In the genomic region with DNA sequence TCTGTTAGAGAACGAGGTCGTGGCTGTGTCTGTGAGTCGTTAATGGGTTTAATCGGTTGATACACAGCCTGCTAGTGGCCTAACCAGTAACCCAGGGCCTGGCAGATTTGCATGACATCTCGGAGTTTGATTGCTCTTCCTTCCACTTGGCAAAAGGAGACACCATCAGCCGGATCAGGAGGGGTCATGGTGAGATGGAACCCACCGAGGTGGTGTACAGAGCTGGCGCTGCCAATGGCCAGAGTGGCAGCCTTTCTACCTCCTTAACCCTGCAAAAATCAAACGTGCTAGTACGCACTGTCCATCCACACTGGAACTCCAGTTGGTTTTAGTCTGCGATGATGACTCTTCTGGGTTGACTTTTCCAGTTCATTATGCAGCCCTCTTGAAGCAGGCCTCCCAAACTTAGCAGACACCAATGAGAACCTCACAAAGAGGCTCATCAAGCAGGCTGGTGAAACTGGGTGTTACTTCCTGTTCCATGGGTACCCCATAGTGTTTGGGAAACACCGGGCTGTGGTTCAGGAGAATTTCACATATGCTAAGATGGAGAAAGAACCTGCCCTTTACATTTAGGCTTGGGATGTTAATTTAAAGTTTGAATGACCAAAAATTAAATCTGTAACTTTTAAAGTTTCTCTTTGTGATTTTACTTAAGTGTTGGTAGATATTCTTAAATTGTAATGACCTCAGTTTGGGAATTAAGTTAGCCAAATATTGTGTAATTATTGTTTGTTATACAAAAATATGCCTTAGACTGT, we compare ENCODE assay signal across 9 cellular contexts. TPM values are rescaled to one million over a fixed set of nuclear protein-coding genes. Genes with fewer than 3 reads are reported as not detected.
A peak's percentile ranks its signal among the peaks of the same experiment; 100 is the strongest.
DNase-seq lines count a peak whose midpoint lies in the region; ATAC-seq, FAIRE-seq and TF ChIP-seq lines count a peak whose summit lies in the region.
"Had no signal": no experiment of that assay in that cellular context is flagged by ENCODE, and none has a peak within 500 bp of the region (broad histone marks: within the 10 kb centered on the region; RNA-seq: fewer than 3 reads in every experiment).

No MANE protein-coding gene starts in this region.

- H3K36me3 ChIP-seq in SK-N-SH (replicated peaks in 1 of 2; ENCODE audit: control insufficient read depth in 1 of 2, insufficient read depth in 2 of 2, low read length in 1 of 2) = no peaks in the 10 kb centered on the region
- H3K36me3 ChIP-seq in SJCRH30 = no peaks in the 10 kb centered on the region
- H3K36me3 ChIP-seq in fibroblast of lung (ENCODE audit: control insufficient read depth, insufficient read depth, low read length) = peaks cover 2% of the 10 kb centered on the region
- H3K36me3 ChIP-seq in trophoblast cell (ENCODE audit: control insufficient read depth in 1 of 2, insufficient read depth in 2 of 2, low read length in 2 of 2) = no peaks in the 10 kb centered on the region

- no peak for TF ChIP-seq CTCF in SK-N-SH (IDR thresholded peaks at IDR 0.05)
- no peak for TF ChIP-seq CTCF in fibroblast of lung (conservative IDR thresholded peaks at IDR 0.05 in 1 of 2, IDR thresholded peaks at IDR 0.05 in 1 of 2; ENCODE audit: low read depth in 1 of 2, low read length in 2 of 2)

- H2AFZ ChIP-seq in SK-N-SH (ENCODE audit: low read depth) = no peak overlapping the region
- no peak overlapping the region for H2AFZ ChIP-seq in fibroblast of lung (ENCODE audit: low read length)
- H2AFZ ChIP-seq in trophoblast cell (ENCODE audit: insufficient read depth, low read length, poor library complexity) = no peak overlapping the region

- WGBS in SK-N-SH (ENCODE audit: low lambda C conversion rate) = 55% methylated on average over 10 of the region's 12 CpGs
- WGBS in trophoblast cell (ENCODE audit: extremely low coverage, insufficient coverage, insufficient read length) = no CpG with 5 or more reads among the region's 12 CpGs

- no peak for DNase-seq in SK-N-SH
- DNase-seq in SJCRH30 = peak; percentile 30 to 63
- DNase-seq in fibroblast of lung (ENCODE audit: low read depth in 2 of 2) = peak; percentile 30 to 44
- DNase-seq in trophoblast cell = no peak
- no peak for DNase-seq in GM19239 (ENCODE audit: insufficient read length, low spot score)
- no peak for DNase-seq in effector CD4-positive, alpha-beta T cell
- no peak for DNase-seq in NAMALWA (ENCODE audit: low spot score)
- DNase-seq: NCI-H1694 had no signal

- peaks cover under 1% of the 10 kb centered on the region; the same call in 1 of the 2 replicates for H3K27me3 ChIP-seq in SK-N-SH (ENCODE audit: insufficient read depth)
- no peaks in the 10 kb centered on the region for H3K27me3 ChIP-seq in SJCRH30
- H3K27me3 ChIP-seq in fibroblast of lung (ENCODE audit: control insufficient read depth, insufficient read depth, low read length) = no peaks in the 10 kb centered on the region
- peaks cover 16% of the 10 kb centered on the region for H3K27me3 ChIP-seq in trophoblast cell (ENCODE audit: insufficient read depth, low read length)

- no peak overlapping the region for H3K14ac ChIP-seq in trophoblast cell (ENCODE audit: low read length)

- H3K9ac ChIP-seq in SK-N-SH = no peak overlapping the region
- no peak overlapping the region for H3K9ac ChIP-seq in fibroblast of lung (ENCODE audit: insufficient read depth, low read length)
- H3K9ac ChIP-seq in trophoblast cell (ENCODE audit: low read length) = no peak overlapping the region

- H3K27ac ChIP-seq in SK-N-SH (ENCODE audit: low read depth in 2 of 2, low read length in 1 of 2) (no peak overlapping the region), SJCRH30 (no peak overlapping the region), fibroblast of lung (ENCODE audit: insufficient read depth, low read length) (peak overlapping the region; percentile 88), trophoblast cell (ENCODE audit: low read depth, low read length) (no peak overlapping the region)

- H3K79me2 ChIP-seq in SK-N-SH (ENCODE audit: insufficient read depth) (peaks cover 46% of the 10 kb centered on the region), fibroblast of lung (ENCODE audit: control insufficient read depth, insufficient read depth, low read length) (peaks cover 70% of the 10 kb centered on the region), trophoblast cell (ENCODE audit: control insufficient read depth, insufficient read depth, low read length, poor library complexity) (peaks cover 12% of the 10 kb centered on the region)

- peaks cover 22% of the 10 kb centered on the region for H3F3A ChIP-seq in SK-N-SH (replicated peaks; ENCODE audit: insufficient read depth)

- H3K23ac ChIP-seq in trophoblast cell (ENCODE audit: low read length) = peak overlapping the region; percentile 25

- no peak overlapping the region for H4K91ac ChIP-seq in trophoblast cell (ENCODE audit: low read depth, low read length)

- no peak overlapping the region for H3K18ac ChIP-seq in trophoblast cell (ENCODE audit: low read length)

- CTCF ChIA-PET in SK-N-SH (lab: Yijun Ruan, JAX) = interaction anchor here (2.3 kb wide), 1 partner anchor 707 kb away, joined by 6 read pairs; no protein-coding TSS in a partner anchor

- H3K4me2 ChIP-seq in SK-N-SH (peak overlapping the region; percentile 96; the same call in 1 of the 2 replicates), fibroblast of lung (ENCODE audit: extremely low read depth, insufficient read depth, low read length) (peak overlapping the region; percentile 91), trophoblast cell (ENCODE audit: low read length) (no peak overlapping the region)

- no peak overlapping the region for H4K8ac ChIP-seq in trophoblast cell (ENCODE audit: low read depth, low read length)

- no peaks in the 10 kb centered on the region for H3K9me2 ChIP-seq in SK-N-SH

- H3K4me3 ChIP-seq in SK-N-SH (ENCODE audit: low read depth in 2 of 2, low read length in 1 of 2) (no peak overlapping the region), SJCRH30 (no peak overlapping the region), fibroblast of lung (replicated peaks in 1 of 4; ENCODE audit: control extremely low read depth in 1 of 4, insufficient read depth in 1 of 4, low read depth in 3 of 4, low read length in 4 of 4) (peak overlapping the region; percentile 51 to 95 (median 92)), trophoblast cell (ENCODE audit: low read depth, low read length) (no peak overlapping the region)

- peaks cover 14% of the 10 kb centered on the region for H3K79me1 ChIP-seq in trophoblast cell (ENCODE audit: low read length)

- H2BK5ac ChIP-seq in trophoblast cell (ENCODE audit: low read depth, low read length, poor library complexity) = no peak overlapping the region

- POLR2A ChIA-PET in SK-N-SH (lab: Yijun Ruan, JAX) = no interaction called here

- H3K4me1 ChIP-seq in SK-N-SH (ENCODE audit: control insufficient read depth in 1 of 2, insufficient read depth in 2 of 2, low read depth in 1 of 2, low read length in 1 of 2) (peaks cover 0 to 34% of the 10 kb centered on the region in 2 experiments; a peak in 1 of 4 replicates), SJCRH30 (peaks cover 25% of the 10 kb centered on the region), fibroblast of lung (ENCODE audit: control insufficient read depth, extremely low read depth, insufficient read depth, low read length) (peaks cover 5% of the 10 kb centered on the region), trophoblast cell (ENCODE audit: control insufficient read depth in 1 of 2, insufficient read depth in 2 of 2, low read length in 2 of 2) (peaks cover 15 to 37% of the 10 kb centered on the region in 2 experiments)

- H2BK12ac ChIP-seq in trophoblast cell (ENCODE audit: low read length) = no peak overlapping the region

- no peak overlapping the region for H2AK5ac ChIP-seq in trophoblast cell (ENCODE audit: low read length)

- H4K20me1 ChIP-seq in SK-N-SH (ENCODE audit: insufficient read depth) (no peaks in the 10 kb centered on the region; the same call in 1 of the 2 replicates), fibroblast of lung (ENCODE audit: control insufficient read depth, extremely low read depth, insufficient read depth, low read length) (no peaks in the 10 kb centered on the region)

- H3K9me3 ChIP-seq in SK-N-SH (no peaks in the 10 kb centered on the region), SJCRH30 (replicated peaks) (no peaks in the 10 kb centered on the region), fibroblast of lung (ENCODE audit: control insufficient read depth, insufficient read depth, low read depth, low read length) (no peaks in the 10 kb centered on the region), trophoblast cell (ENCODE audit: insufficient read depth, low read depth, low read length) (no peaks in the 10 kb centered on the region)

- ATAC-seq in SK-N-SH treated with all-trans-retinoic acid at 6 μM for 48 hours = no peak

- no peak for TF ChIP-seq RAD21 in SK-N-SH (IDR thresholded peaks at IDR 0.05; ENCODE audit: low read length)

- no peak overlapping the region for H2BK120ac ChIP-seq in trophoblast cell (ENCODE audit: insufficient read depth, low read length, poor library complexity)

- no peak for TF ChIP-seq EP300 in SK-N-SH (IDR thresholded peaks at IDR 0.05; ENCODE audit: borderline replicate concordance in 1 of 2, low read depth in 1 of 2, low read length in 1 of 2)

- FAIRE-seq in GM19239 (lab: Jason Lieb, UNC) = no peak

- H3K4ac ChIP-seq in trophoblast cell (ENCODE audit: low read depth, low read length) = no peak overlapping the region

- no peak overlapping the region for H4K12ac ChIP-seq in trophoblast cell (ENCODE audit: low read depth, low read length)

TF ChIP-seq in SK-N-SH, 30 proteins besides CTCF, POLR2A, EP300 and RAD21 (continues in another document):
- TF ChIP-seq YY1 (IDR thresholded peaks at IDR 0.05; ENCODE audit: low read depth) = no peak

TF ChIP-seq in SK-N-SH treated with all-trans-retinoic acid at 6 μM for 48 hours, 23 proteins besides CTCF, POLR2A, EP300 and RAD21 (continues in another document):
- TF ChIP-seq ZFP3 (CRISPR knock-in tag; IDR thresholded peaks at IDR 0.05) (no peak), OSR1 (CRISPR knock-in tag; IDR thresholded peaks at IDR 0.05) (no peak)
- TF ChIP-seq, protein P1, sequence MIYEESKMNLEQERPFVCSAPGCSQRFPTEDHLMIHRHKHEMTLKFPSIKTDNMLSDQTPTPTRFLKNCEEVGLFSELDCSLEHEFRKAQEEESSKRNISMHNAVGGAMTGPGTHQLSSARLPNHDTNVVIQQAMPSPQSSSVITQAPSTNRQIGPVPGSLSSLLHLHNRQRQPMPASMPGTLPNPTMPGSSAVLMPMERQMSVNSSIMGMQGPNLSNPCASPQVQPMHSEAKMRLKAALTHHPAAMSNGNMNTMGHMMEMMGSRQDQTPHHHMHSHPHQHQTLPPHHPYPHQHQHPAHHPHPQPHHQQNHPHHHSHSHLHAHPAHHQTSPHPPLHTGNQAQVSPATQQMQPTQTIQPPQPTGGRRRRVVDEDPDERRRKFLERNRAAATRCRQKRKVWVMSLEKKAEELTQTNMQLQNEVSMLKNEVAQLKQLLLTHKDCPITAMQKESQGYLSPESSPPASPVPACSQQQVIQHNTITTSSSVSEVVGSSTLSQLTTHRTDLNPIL (CRISPR knock-in tag; IDR thresholded peaks at IDR 0.05; ENCODE audit: low read depth) = no peak

RNA-seq across cellular contexts. Expression of a gene that starts 4.2 kb away (rescaled TPM):
- polyA plus RNA-seq in SK-N-SH (2012; rRNA removed) (0.55 and 0.67 TPM in 2 replicates), fibroblast of lung (3.4 and 12.3 TPM in 2 replicates)
- polyA plus RNA-seq in SK-N-SH (2012; cell fraction: cytosol; rRNA removed) = 0.55 and 0.71 TPM in 2 replicates
- 0.76 and 0.85 TPM in 2 replicates for polyA plus RNA-seq in SK-N-SH (2012; cell fraction: nucleus; rRNA removed)
- total RNA-seq in SJCRH30 (2014; rRNA removed; shearing (Covaris generic)) = 41.5 and 44.8 TPM in 2 replicates
- total RNA-seq in fibroblast of lung = 13.4 and 17.2 TPM in 2 replicates
- 3.8 and 13.2 TPM in 2 replicates for polyA plus RNA-seq in fibroblast of lung (2012)
- 3.2 and 31.7 TPM in 2 replicates for polyA minus RNA-seq in fibroblast of lung (ENCODE audit: low replicate concordance)
- 8.0 and 9.1 TPM in 2 replicates for polyA plus RNA-seq in trophoblast cell (2013)

Comparison
In these comparisons a context has a peak if more than half of its experiments do, and no peak if none do; other contexts are left out.
1. DNase-seq: peak in SJCRH30 (2 of 2) and fibroblast of lung (2 of 2); none in SK-N-SH (single experiment), trophoblast cell (0 of 2), GM19239 (single experiment), effector CD4-positive, alpha-beta T cell (single experiment) and NAMALWA (single experiment).
2. H3K4me3 ChIP-seq: peak in fibroblast of lung (4 of 4); none in SK-N-SH (0 of 2), SJCRH30 (single experiment) and trophoblast cell (single experiment).